In the genomic region with DNA sequence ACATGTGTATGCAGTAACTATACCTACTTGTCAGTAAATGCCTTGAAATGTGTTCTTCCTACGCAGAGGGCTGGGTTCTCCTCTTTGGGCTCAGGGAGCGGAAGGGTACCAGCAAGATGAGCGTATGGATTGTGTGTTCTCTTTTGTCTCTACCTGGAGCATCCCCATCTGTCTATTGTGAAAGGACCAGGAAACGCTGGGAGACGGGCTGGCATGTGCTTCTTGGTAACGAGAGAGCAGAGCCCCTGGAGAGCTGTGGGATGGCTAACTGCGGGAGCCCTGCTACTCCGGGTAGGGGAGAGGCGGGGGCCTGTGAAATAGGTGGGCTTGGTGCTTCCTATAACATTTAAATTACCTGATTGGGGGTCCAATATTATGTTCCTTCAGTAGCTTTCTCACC, we compare ENCODE assay signal across 8 cellular contexts.
DNase-seq lines count a peak whose midpoint lies in the region; ATAC-seq, FAIRE-seq and TF ChIP-seq lines count a peak whose summit lies in the region.

No MANE protein-coding gene starts in this region.

- peaks cover 22% of the 10 kb centered on the region for H3K27me3 Mint-ChIP-seq in HFFc6 (ENCODE audit: insufficient read depth)
- no peaks in the 10 kb centered on the region for H3K27me3 Mint-ChIP-seq in WTC11 (ENCODE audit: low read depth)
- no peaks in the 10 kb centered on the region for H3K27me3 Mint-ChIP-seq in immature natural killer cell (ENCODE audit: low read depth in 3 of 3)

- H3K9me3 ChIP-seq in spleen: no peaks in the 10 kb centered on the region

- H3K27ac Mint-ChIP-seq in HFFc6 (peak overlapping the region; percentile 85; the same call in 1 of the 2 replicates), WTC11 (no peak overlapping the region; the same call in 1 of the 2 replicates), immature natural killer cell (no peak overlapping the region)

- peaks cover 0 to 41% (median 0%) of the 10 kb centered on the region in 6 donors for H3K36me3 ChIP-seq in spleen

- H3K9me3 Mint-ChIP-seq in HFFc6 (no peaks in the 10 kb centered on the region), WTC11 (peaks cover 5% of the 10 kb centered on the region), immature natural killer cell (no peaks in the 10 kb centered on the region)

- H3K4me3 ChIP-seq in spleen: no peak overlapping the region

- H3K4me1 Mint-ChIP-seq in HFFc6 (ENCODE audit: low read depth): peaks cover 30% of the 10 kb centered on the region
- peaks cover 28% of the 10 kb centered on the region for H3K4me1 Mint-ChIP-seq in WTC11
- H3K4me1 Mint-ChIP-seq in immature natural killer cell: peaks cover 20 to 30% of the 10 kb centered on the region in 2 donors

- H3K36me3 Mint-ChIP-seq in HFFc6 (ENCODE audit: low read depth) (no peaks in the 10 kb centered on the region; the same call in 1 of the 2 replicates), WTC11 (no peaks in the 10 kb centered on the region), immature natural killer cell (peaks cover 5 to 13% (median 8%) of the 10 kb centered on the region in 3 donors)

- H3K4me1 ChIP-seq in spleen: peaks cover 9 to 62% (median 24%) of the 10 kb centered on the region in 6 donors

- 82 to 93% (median 89%) methylated on average over 9 of the region's 9 CpGs for WGBS in spleen, 5 donors

- no peak for DNase-seq in HFFc6
- peak; percentile 22 for DNase-seq in WTC11 (ENCODE audit: low spot score)
- DNase-seq in iPS-NIHi11 (ENCODE audit: low spot score): peak; percentile 59
- DNase-seq in spleen: no peak
- DNase-seq in immature natural killer cell: no peak
- DNase-seq in H54 (ENCODE audit: insufficient read length, low spot score): no peak
- no peak for DNase-seq in midbrain (lab: John Stamatoyannopoulos, UW)

- TF ChIP-seq POLR2A in spleen (IDR thresholded peaks at IDR 0.05) (no peak), H54 (IDR thresholded peaks at IDR 0.05; ENCODE audit: low read depth, low read length) (no peak)

- peak overlapping the region in 5 of 8 donors; percentile 73 to 89 (median 85) for H3K27ac ChIP-seq in spleen

- no peak for FAIRE-seq in H54 (lab: Jason Lieb, UNC)

- H3K4me3 Mint-ChIP-seq in HFFc6: peak overlapping the region; percentile 80
- H3K4me3 Mint-ChIP-seq in WTC11: no peak overlapping the region
- no peak overlapping the region for H3K4me3 Mint-ChIP-seq in immature natural killer cell

- H3K27me3 ChIP-seq in spleen (replicated peaks in 1 of 7): no peaks in the 10 kb centered on the region

- intact Hi-C loops in spleen (cut with DNase I; ENCODE audit: low total_unique reads): loop anchor here (10.0 kb wide), 1 partner anchor 76 kb away; a partner anchor contains a TSS

- peak; percentile 66 for ATAC-seq in WTC11
- no peak for ATAC-seq in GM21381 (IDR thresholded peaks at IDR 0.05; ENCODE audit: unreplicated experiment)

- POLR2A ChIA-PET in WTC11 (lab: Charles Lee): interaction anchor here (0.6 kb wide), 1 partner anchor 117 kb away, joined by 3 read pairs; no protein-coding TSS in a partner anchor

- TF ChIP-seq CTCF in HFFc6 (IDR thresholded peaks at IDR 0.05) (no peak), WTC11 (IDR thresholded peaks at IDR 0.05) (no peak), spleen (IDR thresholded peaks at IDR 0.05 in 8 of 11, conservative IDR thresholded peaks at IDR 0.05 in 3 of 11) (no peak)

- CTCF ChIA-PET in WTC11 (lab: Charles Lee): no interaction called here

TF ChIP-seq in WTC11, 78 proteins besides CTCF, POLR2A, EP300 and RAD21:
- peak; percentile 53; the same call in 1 of the 2 replicates for TF ChIP-seq ZNF423 (CRISPR knock-in tag; IDR thresholded peaks at IDR 0.05)
- TF ChIP-seq, protein P1, sequence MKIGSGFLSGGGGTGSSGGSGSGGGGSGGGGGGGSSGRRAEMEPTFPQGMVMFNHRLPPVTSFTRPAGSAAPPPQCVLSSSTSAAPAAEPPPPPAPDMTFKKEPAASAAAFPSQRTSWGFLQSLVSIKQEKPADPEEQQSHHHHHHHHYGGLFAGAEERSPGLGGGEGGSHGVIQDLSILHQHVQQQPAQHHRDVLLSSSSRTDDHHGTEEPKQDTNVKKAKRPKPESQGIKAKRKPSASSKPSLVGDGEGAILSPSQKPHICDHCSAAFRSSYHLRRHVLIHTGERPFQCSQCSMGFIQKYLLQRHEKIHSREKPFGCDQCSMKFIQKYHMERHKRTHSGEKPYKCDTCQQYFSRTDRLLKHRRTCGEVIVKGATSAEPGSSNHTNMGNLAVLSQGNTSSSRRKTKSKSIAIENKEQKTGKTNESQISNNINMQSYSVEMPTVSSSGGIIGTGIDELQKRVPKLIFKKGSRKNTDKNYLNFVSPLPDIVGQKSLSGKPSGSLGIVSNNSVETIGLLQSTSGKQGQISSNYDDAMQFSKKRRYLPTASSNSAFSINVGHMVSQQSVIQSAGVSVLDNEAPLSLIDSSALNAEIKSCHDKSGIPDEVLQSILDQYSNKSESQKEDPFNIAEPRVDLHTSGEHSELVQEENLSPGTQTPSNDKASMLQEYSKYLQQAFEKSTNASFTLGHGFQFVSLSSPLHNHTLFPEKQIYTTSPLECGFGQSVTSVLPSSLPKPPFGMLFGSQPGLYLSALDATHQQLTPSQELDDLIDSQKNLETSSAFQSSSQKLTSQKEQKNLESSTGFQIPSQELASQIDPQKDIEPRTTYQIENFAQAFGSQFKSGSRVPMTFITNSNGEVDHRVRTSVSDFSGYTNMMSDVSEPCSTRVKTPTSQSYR (CRISPR knock-in tag; IDR thresholded peaks at IDR 0.05): no peak

Comparison
In these comparisons a context has a peak if more than half of its experiments do, and no peak if none do; other contexts are left out.
1. DNase-seq: peak in WTC11 (single experiment) and iPS-NIHi11 (single experiment); none in HFFc6 (single experiment), spleen (single experiment), immature natural killer cell (0 of 3), H54 (single experiment) and midbrain (single experiment).